ENCODE assay signal across 2 cellular contexts in genomic region chr6:153167907-153168306, GRCh38.
TF ChIP-seq lines count a peak whose summit lies in the region.

No MANE protein-coding gene starts in this region.

TF ChIP-seq in SK-N-SH, 30 proteins besides CTCF, POLR2A, EP300 and RAD21 (continued from another document):
- TF ChIP-seq PBX3 (IDR thresholded peaks at IDR 0.05) (no peak), IRF3 (IDR thresholded peaks at IDR 0.05; ENCODE audit: low read depth, low read length) (no peak), RFX5 (IDR thresholded peaks at IDR 0.05; ENCODE audit: low read length) (no peak), GATA2 (CRISPR knock-in tag; IDR thresholded peaks at IDR 0.05) (no peak), FOXJ3 (CRISPR knock-in tag; IDR thresholded peaks at IDR 0.05) (no peak), REST (IDR thresholded peaks at IDR 0.05; ENCODE audit: low read depth, low read length) (no peak), NFIC (IDR thresholded peaks at IDR 0.05; ENCODE audit: borderline replicate concordance) (no peak), SIN3A (IDR thresholded peaks at IDR 0.05; ENCODE audit: borderline replicate concordance, low read depth, low read length) (no peak), FOSL2 (IDR thresholded peaks at IDR 0.05; ENCODE audit: borderline replicate concordance, low read depth) (no peak), SMC3 (IDR thresholded peaks at IDR 0.05; ENCODE audit: low read depth, low read length) (no peak), USF2 (IDR thresholded peaks at IDR 0.05; ENCODE audit: borderline replicate concordance, low read depth, low read length) (no peak)

TF ChIP-seq in WTC11, 78 proteins besides CTCF, POLR2A, EP300 and RAD21 (continued from another document):
- TF ChIP-seq ZNF281 (CRISPR knock-in tag; IDR thresholded peaks at IDR 0.05) (no peak), GABPB1 (CRISPR knock-in tag; IDR thresholded peaks at IDR 0.05) (no peak), TEAD4 (CRISPR knock-in tag; IDR thresholded peaks at IDR 0.05) (no peak), SMAD3 (CRISPR knock-in tag; IDR thresholded peaks at IDR 0.05; ENCODE audit: borderline replicate concordance) (no peak), FOXK1 (CRISPR knock-in tag; IDR thresholded peaks at IDR 0.05) (no peak)
